ENCODE assay signal across 1 cellular context in genomic region chr6:16802071-16802470, GRCh38.
TF ChIP-seq lines count a peak whose summit lies in the region.

No MANE protein-coding gene starts in this region.

TF ChIP-seq in SK-N-SH, 30 proteins besides CTCF, POLR2A, EP300 and RAD21 (continued from another document):
- TF ChIP-seq REST (IDR thresholded peaks at IDR 0.05; ENCODE audit: low read depth, low read length) (no peak), ELF1 (IDR thresholded peaks at IDR 0.05) (no peak), GABPA (IDR thresholded peaks at IDR 0.05; ENCODE audit: low read depth) (no peak), JUND (IDR thresholded peaks at IDR 0.05) (peak; percentile 58), ZBTB33 (IDR thresholded peaks at IDR 0.05; ENCODE audit: borderline replicate concordance, low read depth) (no peak), RXRA (IDR thresholded peaks at IDR 0.05; ENCODE audit: borderline replicate concordance, low read depth) (no peak; the same call in 1 of the 2 replicates), GATA2 (CRISPR knock-in tag; IDR thresholded peaks at IDR 0.05) (no peak), SMC3 (IDR thresholded peaks at IDR 0.05; ENCODE audit: low read depth, low read length) (no peak), NRF1 (IDR thresholded peaks at IDR 0.05; ENCODE audit: low read depth, low read length) (no peak), MEF2A (IDR thresholded peaks at IDR 0.05; ENCODE audit: borderline replicate concordance, low read depth) (peak; percentile 79), FOXM1 (IDR thresholded peaks at IDR 0.05; ENCODE audit: low read depth) (peak; percentile 47; the same call in 1 of the 2 replicates), SIN3A (IDR thresholded peaks at IDR 0.05; ENCODE audit: borderline replicate concordance, low read depth, low read length) (peak; percentile 64; the same call in 1 of the 2 replicates), MXI1 (IDR thresholded peaks at IDR 0.05; ENCODE audit: low read depth, low read length) (no peak), MAX (IDR thresholded peaks at IDR 0.05; ENCODE audit: low read depth) (peak; percentile 85), TCF12 (IDR thresholded peaks at IDR 0.05) (peak; percentile 95)
